Comparison of ENCODE assay signal across 17 cellular contexts in genomic region chr10:452512-453504, GRCh38.
DNase-seq lines count a peak whose midpoint lies in the region; ATAC-seq and TF ChIP-seq lines count a peak whose summit lies in the region.
"Had no signal": no experiment of that assay in that cellular context is flagged by ENCODE, and none has a peak within 500 bp of the region (broad histone marks: within the 10 kb centered on the region; RNA-seq: fewer than 3 reads in every experiment).

No MANE protein-coding gene starts in this region.

- H3K4me3 ChIP-seq in dorsolateral prefrontal cortex (peak overlapping the region in 2 of 59 donors; percentile 19 to 34), transverse colon (no peak overlapping the region), adrenal gland (no peak overlapping the region)
- no peak overlapping the region for H3K4me3 ChIP-seq in naive thymus-derived CD4-positive, alpha-beta T cell (ENCODE audit: low read length)
- H3K4me3 ChIP-seq: colonic mucosa, tibial nerve had no signal

- H3K27ac ChIP-seq in dorsolateral prefrontal cortex: peak overlapping the region in 50 of 59 donors; percentile 3 to 76 (median 52)
- no peak overlapping the region for H3K27ac ChIP-seq in naive thymus-derived CD4-positive, alpha-beta T cell (ENCODE audit: low read depth, low read length)
- peak overlapping the region; percentile 36 to 54 (median 46) for H3K27ac ChIP-seq in transverse colon
- peak overlapping the region in 1 of 5 donors; percentile 21 for H3K27ac ChIP-seq in adrenal gland
- H3K27ac ChIP-seq: colonic mucosa had no signal

- WGBS in transverse colon (ENCODE audit: low coverage in 1 of 2), 2 donors: 76 to 87% methylated on average over 12 to 25 of the region's 25 CpGs
- WGBS in adrenal gland, 4 donors: 85 to 92% (median 91%) methylated on average over 20 to 25 of the region's 25 CpGs

- H3K4me1 ChIP-seq in naive thymus-derived CD4-positive, alpha-beta T cell (ENCODE audit: control insufficient read depth in 2 of 2, insufficient read depth in 2 of 2, low read length in 2 of 2): peaks cover 25 to 55% of the 10 kb centered on the region in 2 donors
- H3K4me1 ChIP-seq in transverse colon (peaks cover 0 to 17% (median 7%) of the 10 kb centered on the region in 4 donors), adrenal gland (replicated peaks in 1 of 2) (peaks cover 0 to 6% of the 10 kb centered on the region in 2 donors)
- H3K4me1 ChIP-seq: colonic mucosa had no signal

- H3K27me3 ChIP-seq in dorsolateral prefrontal cortex: no peaks in the 10 kb centered on the region
- no peaks in the 10 kb centered on the region for H3K27me3 ChIP-seq in naive thymus-derived CD4-positive, alpha-beta T cell (ENCODE audit: control insufficient read depth in 2 of 2, insufficient read depth in 2 of 2, low read length in 2 of 2)
- H3K27me3 ChIP-seq in transverse colon: no peaks in the 10 kb centered on the region
- no peaks in the 10 kb centered on the region for H3K27me3 ChIP-seq in adrenal gland
- H3K27me3 ChIP-seq: colonic mucosa, tibial nerve had no signal

- H3K36me3 Mint-ChIP-seq in activated naive CD4-positive, alpha-beta T cell treated with anti-CD3 and anti-CD28 coated beads for 36 hours (ENCODE audit: low read depth): no peaks in the 10 kb centered on the region
- H3K36me3 Mint-ChIP-seq in naive thymus-derived CD4-positive, alpha-beta T cell: no peaks in the 10 kb centered on the region
- H3K36me3 Mint-ChIP-seq: natural killer cell had no signal

- in situ Hi-C loops in transverse colon (cut with MboI; ENCODE audit: low pct_ligation_motif_present in 1 of 4, low pct_unique_long_range_greater_than_20kb in 1 of 4, low sequenced_read_pairs in 3 of 4): no loop called here

- peak overlapping the region; percentile 42 for H3K27ac Mint-ChIP-seq in activated naive CD4-positive, alpha-beta T cell treated with anti-CD3 and anti-CD28 coated beads for 36 hours
- peak overlapping the region in 7 of 9 donors; percentile 14 to 95 (median 88) for H3K27ac Mint-ChIP-seq in naive thymus-derived CD4-positive, alpha-beta T cell
- H3K27ac Mint-ChIP-seq: natural killer cell had no signal

- POLR2A ChIA-PET in naive thymus-derived CD4-positive, alpha-beta T cell (lab: Charles Lee): interaction anchor here (0.5 to 5.7 kb wide), 5 partner anchors 16 to 295 kb away, joined by 3 to 58 read pairs (median 7); no protein-coding TSS in a partner anchor

- no peaks in the 10 kb centered on the region for H3K9me3 Mint-ChIP-seq in activated naive CD4-positive, alpha-beta T cell treated with anti-CD3 and anti-CD28 coated beads for 36 hours
- H3K9me3 Mint-ChIP-seq in naive thymus-derived CD4-positive, alpha-beta T cell: peaks cover 0 to 2% (median 0%) of the 10 kb centered on the region in 11 donors

- CTCF ChIA-PET in activated naive CD4-positive, alpha-beta T cell treated with anti-CD3 and anti-CD28 coated beads for 36 hours (lab: Charles Lee): interaction anchor here (1.6 kb wide), 1 partner anchor 16 kb away, joined by 3 read pairs; no protein-coding TSS in a partner anchor
- CTCF ChIA-PET in naive thymus-derived CD4-positive, alpha-beta T cell (lab: Charles Lee): interaction anchor here (2.7 kb wide), 1 partner anchor 18 kb away, joined by 15 read pairs; no protein-coding TSS in a partner anchor

- intact Hi-C loops in activated naive CD4-positive, alpha-beta T cell treated with anti-CD3 and anti-CD28 coated beads for 36 hours (cut with micrococcal nuclease): no loop called here
- intact Hi-C loops in dorsolateral prefrontal cortex (cut with DNase I) (loop anchor here in 1 of 2 donors (2.0 to 10.0 kb wide), 3 partner anchors 44 to 242 kb away; no protein-coding TSS in a partner anchor), transverse colon (cut with DNase I; ENCODE audit: low total_unique reads) (no loop called here), adrenal gland (cut with DNase I) (no loop called here)
- intact Hi-C loops in naive thymus-derived CD4-positive, alpha-beta T cell (cut with micrococcal nuclease): loop anchor here in 1 of 2 donors (5.0 kb wide), 2 partner anchors 121 to 479 kb away; partner anchors contain the start of gene LARP4B

- DNase-seq in activated naive CD4-positive, alpha-beta T cell treated with anti-CD3 and anti-CD28 coated beads for 36 hours: no peak
- DNase-seq in activated naive CD4-positive, alpha-beta T cell treated with anti-CD3 and anti-CD28 coated beads, Interleukin-2, amount 50 U/mL, for 16 hours: no peak
- DNase-seq in dorsolateral prefrontal cortex (peak in 5 of 10 donors; percentile 50 to 70 (median 56)), transverse colon (no peak), adrenal gland (no peak)
- DNase-seq in naive thymus-derived CD4-positive, alpha-beta T cell: no peak
- DNase-seq: activated CD8-positive, alpha-beta memory T cell treated with anti-CD3 and anti-CD28 coated beads for 24 hours; activated naive CD4-positive, alpha-beta T cell; colonic mucosa; kidney; natural killer cell; NCI-H1105; NCI-H748 treated with DMSO at 0.1 percent for 48 hours; SHP77 treated with DMSO at 0.1 percent for 48 hours had no signal

- TF ChIP-seq POLR2A in transverse colon (IDR thresholded peaks at IDR 0.05): no peak
- no peak for TF ChIP-seq POLR2A in adrenal gland (IDR thresholded peaks at IDR 0.05)

- H3K4me1 Mint-ChIP-seq in activated naive CD4-positive, alpha-beta T cell treated with anti-CD3 and anti-CD28 coated beads for 36 hours (ENCODE audit: low read depth): peaks cover 61% of the 10 kb centered on the region
- H3K4me1 Mint-ChIP-seq in naive thymus-derived CD4-positive, alpha-beta T cell: peaks cover 9 to 74% (median 71%) of the 10 kb centered on the region in 7 donors

- H3K36me3 ChIP-seq in naive thymus-derived CD4-positive, alpha-beta T cell (ENCODE audit: control insufficient read depth in 2 of 3, insufficient read depth in 3 of 3, low read length in 3 of 3): no peaks in the 10 kb centered on the region
- no peaks in the 10 kb centered on the region for H3K36me3 ChIP-seq in transverse colon
- no peaks in the 10 kb centered on the region for H3K36me3 ChIP-seq in adrenal gland (replicated peaks in 1 of 2)
- H3K36me3 ChIP-seq: colonic mucosa, tibial nerve had no signal

- no peak for TF ChIP-seq EP300 in transverse colon (IDR thresholded peaks at IDR 0.05; ENCODE audit: low read depth)

- H3K9me3 ChIP-seq in naive thymus-derived CD4-positive, alpha-beta T cell (ENCODE audit: control insufficient read depth in 2 of 3, low read length in 3 of 3): no peaks in the 10 kb centered on the region
- no peaks in the 10 kb centered on the region for H3K9me3 ChIP-seq in transverse colon
- no peaks in the 10 kb centered on the region for H3K9me3 ChIP-seq in adrenal gland (replicated peaks in 1 of 3)
- H3K9me3 ChIP-seq: colonic mucosa, tibial nerve had no signal

- ATAC-seq in naive thymus-derived CD4-positive, alpha-beta T cell: no peak
- ATAC-seq in GM18519 (IDR thresholded peaks at IDR 0.05; ENCODE audit: low FRiP score, unreplicated experiment): no peak
- ATAC-seq in GM21619 (IDR thresholded peaks at IDR 0.05; ENCODE audit: unreplicated experiment): no peak
- ATAC-seq: natural killer cell had no signal

- TF ChIP-seq CTCF in dorsolateral prefrontal cortex (IDR thresholded peaks at IDR 0.05 in 54 of 56, conservative IDR thresholded peaks at IDR 0.05 in 2 of 56; ENCODE audit: low read depth in 1 of 56, partially characterized antibody in 56 of 56) (peak in 52 of 56 donors; percentile 20 to 71 (median 46)), transverse colon (IDR thresholded peaks at IDR 0.05) (no peak), adrenal gland (IDR thresholded peaks at IDR 0.05) (no peak)

- no peak overlapping the region for H3K4me3 Mint-ChIP-seq in activated naive CD4-positive, alpha-beta T cell treated with anti-CD3 and anti-CD28 coated beads for 36 hours
- H3K4me3 Mint-ChIP-seq in naive thymus-derived CD4-positive, alpha-beta T cell: peak overlapping the region in 7 of 10 donors; percentile 25 to 85 (median 65)
- H3K4me3 Mint-ChIP-seq: natural killer cell had no signal

- H3K27me3 Mint-ChIP-seq in activated naive CD4-positive, alpha-beta T cell treated with anti-CD3 and anti-CD28 coated beads for 36 hours (ENCODE audit: low read depth): no peaks in the 10 kb centered on the region
- H3K27me3 Mint-ChIP-seq in naive thymus-derived CD4-positive, alpha-beta T cell: peaks cover 0 to 21% (median 0%) of the 10 kb centered on the region in 5 donors

Comparison
In these comparisons a context has a peak if more than half of its experiments do, and no peak if none do; other contexts are left out.
1. CTCF ChIP-seq: peak in dorsolateral prefrontal cortex (52 of 56); none in transverse colon (0 of 5) and adrenal gland (0 of 6).